9 cellular contexts compared by ENCODE assay signal in genomic region chr17:40376541-40376940, GRCh38. TPM values are rescaled to one million over a fixed set of nuclear protein-coding genes. Genes with fewer than 3 reads are reported as not detected.
DNase-seq lines count a peak whose midpoint lies in the region; ATAC-seq and TF ChIP-seq lines count a peak whose summit lies in the region.
"Not testable (repeated sequence)": the region's sequence is repeated elsewhere in the genome, so short reads cannot be mapped to it uniquely, and the experiment has no call there.
"Had no signal": no experiment of that assay in that cellular context is flagged by ENCODE, and none has a peak within 500 bp of the region (broad histone marks: within the 10 kb centered on the region; RNA-seq: fewer than 3 reads in every experiment).

No MANE protein-coding gene starts in this region.

- not testable (repeated sequence) for H3K9ac ChIP-seq in neuronal stem cell (ENCODE audit: low read depth, low read length, poor library complexity)

- H3K36me3 Mint-ChIP-seq in CD8-positive, alpha-beta T cell; activated naive CD4-positive, alpha-beta T cell treated with anti-CD3 and anti-CD28 coated beads for 36 hours (ENCODE audit: low read depth); activated naive CD8-positive, alpha-beta T cell treated with anti-CD3 and anti-CD28 coated beads, Interleukin-2, amount 50 U/mL, for 24 hours (ENCODE audit: low read depth): not testable (repeated sequence)

- ATAC-seq in CD8-positive, alpha-beta T cell: peak; percentile 14
- not testable (repeated sequence) for ATAC-seq in activated naive CD8-positive, alpha-beta T cell treated with anti-CD3 and anti-CD28 coated beads, Interleukin-2, amount 50 U/mL, for 24 hours

- not testable (repeated sequence) for TF ChIP-seq CTCF in CD8-positive, alpha-beta T cell (IDR thresholded peaks at IDR 0.05); testis (IDR thresholded peaks at IDR 0.05)

- not testable (repeated sequence) for TF ChIP-seq POLR2A in testis (IDR thresholded peaks at IDR 0.05)

- not testable (repeated sequence) for H4K8ac ChIP-seq in neuronal stem cell (ENCODE audit: low read depth, low read length)

- H3K4me1 ChIP-seq in CD8-positive, alpha-beta T cell (ENCODE audit: insufficient read depth, low read length); neuronal stem cell (ENCODE audit: control insufficient read depth in 2 of 2, insufficient read depth in 1 of 2, low read depth in 1 of 2, low read length in 2 of 2); testis: not testable (repeated sequence)

- H2BK5ac ChIP-seq in neuronal stem cell (ENCODE audit: low read length): not testable (repeated sequence)

- H3K4me3 ChIP-seq in CD8-positive, alpha-beta T cell (ENCODE audit: low read depth, low read length); neuronal stem cell (ENCODE audit: low read length in 2 of 2): not testable (repeated sequence)
- peak overlapping the region in 1 of 2 donors; percentile 36 for H3K4me3 ChIP-seq in testis

- H2BK15ac ChIP-seq in neuronal stem cell (ENCODE audit: low read length): not testable (repeated sequence)

- H3K4ac ChIP-seq in neuronal stem cell (ENCODE audit: low read length): not testable (repeated sequence)

- intact Hi-C loops in CD8-positive, alpha-beta T cell (cut with DNase I, micrococcal nuclease); activated naive CD4-positive, alpha-beta T cell treated with anti-CD3 and anti-CD28 coated beads for 36 hours (cut with micrococcal nuclease); testis (cut with DNase I; ENCODE audit: low total_unique reads): not testable (repeated sequence)

- not testable (repeated sequence) for H3K4me1 Mint-ChIP-seq in CD8-positive, alpha-beta T cell (ENCODE audit: low read depth)
- peaks cover 34% of the 10 kb centered on the region for H3K4me1 Mint-ChIP-seq in activated naive CD4-positive, alpha-beta T cell treated with anti-CD3 and anti-CD28 coated beads for 36 hours (ENCODE audit: low read depth)
- peaks cover 42% of the 10 kb centered on the region for H3K4me1 Mint-ChIP-seq in activated naive CD8-positive, alpha-beta T cell treated with anti-CD3 and anti-CD28 coated beads, Interleukin-2, amount 50 U/mL, for 24 hours

- not testable (repeated sequence) for H3K36me3 ChIP-seq in CD8-positive, alpha-beta T cell (ENCODE audit: insufficient read depth, low read length); neuronal stem cell (replicated peaks in 1 of 2; ENCODE audit: control insufficient read depth in 2 of 2, insufficient read depth in 2 of 2, low read length in 2 of 2); testis (ENCODE audit: low read depth, missing control alignments)

- not testable (repeated sequence) for H2BK120ac ChIP-seq in neuronal stem cell (ENCODE audit: low read depth, low read length)

- H3K79me1 ChIP-seq in neuronal stem cell (ENCODE audit: low read depth, low read length): not testable (repeated sequence)

- WGBS in neuronal stem cell (ENCODE audit: extremely low coverage in 2 of 2, insufficient read length in 2 of 2, insufficient replicate concordance in 1 of 2), 2 donors: no CpG with 5 or more reads among the region's 6 CpGs
- WGBS in testis, 2 donors: 60 to 66% methylated on average over 5 to 6 of the region's 6 CpGs

- not testable (repeated sequence) for H3K4me2 ChIP-seq in neuronal stem cell (ENCODE audit: insufficient read depth, low read length, poor library complexity, severe bottlenecking)

- not testable (repeated sequence) for H3K18ac ChIP-seq in neuronal stem cell (ENCODE audit: low read length)

- H3K9me3 Mint-ChIP-seq in CD8-positive, alpha-beta T cell; activated naive CD4-positive, alpha-beta T cell treated with anti-CD3 and anti-CD28 coated beads for 36 hours; activated naive CD8-positive, alpha-beta T cell treated with anti-CD3 and anti-CD28 coated beads, Interleukin-2, amount 50 U/mL, for 24 hours: not testable (repeated sequence)

- not testable (repeated sequence) for H3K4me3 Mint-ChIP-seq in CD8-positive, alpha-beta T cell; activated naive CD4-positive, alpha-beta T cell treated with anti-CD3 and anti-CD28 coated beads for 36 hours; activated naive CD8-positive, alpha-beta T cell treated with anti-CD3 and anti-CD28 coated beads, Interleukin-2, amount 50 U/mL, for 24 hours

- H2AFZ ChIP-seq in neuronal stem cell (ENCODE audit: low read length): peak overlapping the region; percentile 49

- POLR2A ChIA-PET in CD8-positive, alpha-beta T cell (lab: Charles Lee): not testable (repeated sequence)

- H3K23ac ChIP-seq in neuronal stem cell (ENCODE audit: low read depth, low read length, poor library complexity): not testable (repeated sequence)

- H2BK12ac ChIP-seq in neuronal stem cell (ENCODE audit: low read length): not testable (repeated sequence)

- not testable (repeated sequence) for H3K27ac ChIP-seq in CD8-positive, alpha-beta T cell (ENCODE audit: low read depth, low read length); neuronal stem cell (replicated peaks; ENCODE audit: low read length); testis

- H2AK5ac ChIP-seq in neuronal stem cell (ENCODE audit: low read depth, low read length): not testable (repeated sequence)

- H3K27ac Mint-ChIP-seq in CD8-positive, alpha-beta T cell; activated naive CD4-positive, alpha-beta T cell treated with anti-CD3 and anti-CD28 coated beads for 36 hours: not testable (repeated sequence)
- H3K27ac Mint-ChIP-seq in activated naive CD8-positive, alpha-beta T cell treated with anti-CD3 and anti-CD28 coated beads, Interleukin-2, amount 50 U/mL, for 24 hours: peak overlapping the region; percentile 35

- DNase-seq in CD8-positive, alpha-beta T cell: peak in 1 of 7 experiments; percentile 30
- DNase-seq in activated CD4-positive, alpha-beta T cell treated with anti-CD3 and anti-CD28 coated beads for 48 hours: peak; percentile 47
- peak; percentile 41 for DNase-seq in activated CD8-positive, alpha-beta memory T cell treated with anti-CD3 and anti-CD28 coated beads, Interleukin-2, amount 50 U/mL, for 48 hours
- peak; percentile 22 for DNase-seq in activated naive CD4-positive, alpha-beta T cell treated with anti-CD3 and anti-CD28 coated beads for 36 hours
- DNase-seq in activated naive CD8-positive, alpha-beta T cell treated with anti-CD3 and anti-CD28 coated beads, Interleukin-2, amount 50 U/mL, for 24 hours; neuronal stem cell (ENCODE audit: low spot score): not testable (repeated sequence)
- peak; percentile 81 for DNase-seq in testis

- H3K27me3 ChIP-seq in CD8-positive, alpha-beta T cell (ENCODE audit: insufficient read depth, low read length); neuronal stem cell (ENCODE audit: control insufficient read depth in 3 of 3, insufficient read depth in 3 of 3, low read depth in 1 of 3, low read length in 3 of 3); testis: not testable (repeated sequence)

- H3K27me3 Mint-ChIP-seq in CD8-positive, alpha-beta T cell (ENCODE audit: low read depth); activated naive CD4-positive, alpha-beta T cell treated with anti-CD3 and anti-CD28 coated beads for 36 hours (ENCODE audit: low read depth); activated naive CD8-positive, alpha-beta T cell treated with anti-CD3 and anti-CD28 coated beads, Interleukin-2, amount 50 U/mL, for 24 hours: not testable (repeated sequence)

- CTCF ChIA-PET in CD8-positive, alpha-beta T cell (lab: Charles Lee): interaction anchor here (0.7 to 1.9 kb wide), 4 partner anchors 12 to 157 kb away, joined by 3 to 10 read pairs (median 4); no protein-coding TSS in a partner anchor
- CTCF ChIA-PET in activated naive CD4-positive, alpha-beta T cell treated with anti-CD3 and anti-CD28 coated beads for 36 hours (lab: Charles Lee): interaction anchor here (0.9 kb wide), 1 partner anchor 188 kb away, joined by 3 read pairs; the partner anchor contains the start of gene CCR7

- H3K14ac ChIP-seq in neuronal stem cell (ENCODE audit: low read length): not testable (repeated sequence)

- H3K9me3 ChIP-seq in CD8-positive, alpha-beta T cell (ENCODE audit: low read length); neuronal stem cell (replicated peaks in 1 of 2; ENCODE audit: control insufficient read depth in 2 of 2, insufficient read depth in 1 of 2, low read depth in 1 of 2, low read length in 2 of 2); testis: not testable (repeated sequence)

- H4K91ac ChIP-seq in neuronal stem cell (ENCODE audit: low read depth, low read length, poor library complexity): not testable (repeated sequence)

RNA-seq across cellular contexts. Expression of gene GJD3, which starts 12.0 kb away (rescaled TPM):
- total RNA-seq in CD8-positive, alpha-beta T cell: not detected
- total RNA-seq in activated naive CD4-positive, alpha-beta T cell treated with anti-CD3 and anti-CD28 coated beads for 36 hours: not detected
- polyA plus RNA-seq in neuronal stem cell (2013, experiment 1 of 2): 0.08 TPM
- 0.07 TPM for polyA plus RNA-seq in neuronal stem cell (2013, experiment 2 of 2)
- 1 to 10 TPM; 2.1 to 2.6 TPM for total RNA-seq in testis
- polyA plus RNA-seq in testis (ENCODE audit: insufficient read depth, low read depth, low replicate concordance): not detected
- total RNA-seq: A172; CD4-positive, alpha-beta memory T cell had no signal
- polyA plus RNA-seq: CD4-positive, alpha-beta memory T cell had no signal

RNA-seq across cellular contexts. Expression of gene TOP2A, which starts 41.2 kb away (rescaled TPM):
- 1 to 10 TPM; 2.9 TPM for total RNA-seq in CD8-positive, alpha-beta T cell
- 100 to 1,000 TPM; 410 to 416 TPM for total RNA-seq in activated naive CD4-positive, alpha-beta T cell treated with anti-CD3 and anti-CD28 coated beads for 36 hours
- 269 TPM for polyA plus RNA-seq in neuronal stem cell (2013, experiment 1 of 2)
- polyA plus RNA-seq in neuronal stem cell (2013, experiment 2 of 2): 272 TPM
- total RNA-seq in testis: 10 to 100 TPM; 65.0 to 94.9 TPM
- polyA plus RNA-seq in testis (ENCODE audit: insufficient read depth, low read depth, low replicate concordance): 75.3 TPM

Comparison
In these comparisons a context has a peak if more than half of its experiments do, and no peak if none do; other contexts are left out.
1. RNA of gene TOP2A, which starts 41.2 kb away (total RNA-seq): 410 to 416 TPM in activated naive CD4-positive, alpha-beta T cell treated with anti-CD3 and anti-CD28 coated beads for 36 hours and 65.0 to 94.9 TPM in testis; 2.9 TPM in CD8-positive, alpha-beta T cell; every median in the first group is over 10 times any median in the second.